27 cellular contexts compared by ENCODE assay signal in the genomic region with DNA sequence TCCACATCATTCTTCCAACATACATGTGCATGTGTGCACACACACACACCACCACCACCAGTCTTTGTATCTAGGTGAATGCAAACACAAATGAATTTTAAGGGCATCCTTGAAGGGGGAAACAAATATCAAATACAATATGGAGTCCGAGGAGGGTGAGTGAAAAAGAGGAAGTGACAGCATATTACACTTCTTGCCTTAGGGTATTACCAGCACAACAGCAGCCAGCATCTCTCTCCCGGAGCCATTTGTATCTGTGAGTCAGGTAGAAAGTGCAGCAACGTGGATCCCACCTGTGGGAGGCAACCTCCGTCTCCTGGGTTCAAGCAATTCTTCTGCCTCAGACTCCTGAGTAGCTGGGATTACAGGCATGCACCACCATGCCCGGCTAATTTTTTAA.
"Had no signal": no experiment of that assay in that cellular context is flagged by ENCODE, and none has a peak within 500 bp of the region (broad histone marks: within the 10 kb centered on the region; RNA-seq: fewer than 3 reads in every experiment).

No MANE protein-coding gene starts in this region.

- H3K36me3 ChIP-seq: ascending aorta, brain microvascular endothelial cell, heart left ventricle had no signal

- H3K27ac ChIP-seq: ascending aorta, brain microvascular endothelial cell, coronary artery, dorsolateral prefrontal cortex, heart left ventricle had no signal

- ATAC-seq: activated CD4-positive, alpha-beta T cell treated with anti-CD3 and anti-CD28 coated beads for 36 hours; activated CD8-positive, alpha-beta memory T cell treated with anti-CD3 and anti-CD28 coated beads, Interleukin-2, amount 10 ng/mL, durations not matched to agents 7 days and 5 days; activated CD8-positive, alpha-beta T cell treated with anti-CD3 and anti-CD28 coated beads, Interleukin-2, amount 10 ng/mL, durations not matched to agents 7 days and 5 days; activated naive CD4-positive, alpha-beta T cell treated with anti-CD3 and anti-CD28 coated beads, Interleukin-2, amount 50 U/mL, for 72 hours; esophagus mucosa; heart left ventricle had no signal

- H3K4me3 ChIP-seq: ascending aorta, coronary artery, dorsolateral prefrontal cortex, heart left ventricle had no signal

- DNase-seq: activated CD4-positive, alpha-beta memory T cell treated with anti-CD3 and anti-CD28 coated beads for 36 hours; activated CD4-positive, alpha-beta T cell treated with anti-CD3 and anti-CD28 coated beads for 36 hours; activated CD4-positive, alpha-beta T cell treated with anti-CD3 and anti-CD28 coated beads, Interleukin-2, amount 10 ng/mL, durations not matched to agents 24 days and 14 days; activated CD4-positive, CD25-positive, alpha-beta regulatory T cell; activated CD4-positive, CD25-positive, alpha-beta regulatory T cell treated with anti-CD3 and anti-CD28 coated beads, Interleukin-2, amount 50 U/mL, for 72 hours; activated CD8-positive, alpha-beta memory T cell treated with anti-CD3 and anti-CD28 coated beads, Interleukin-2, amount 10 ng/mL, durations not matched to agents 7 days and 5 days; activated CD8-positive, alpha-beta memory T cell treated with anti-CD3 and anti-CD28 coated beads, Interleukin-2, amount 50 U/mL, for 4 hours; activated CD8-positive, alpha-beta T cell treated with anti-CD3 and anti-CD28 coated beads, Interleukin-2, amount 10 ng/mL, durations not matched to agents 7 days and 5 days; activated effector memory CD4-positive, alpha-beta T cell treated with anti-CD3 and anti-CD28 coated beads, Interleukin-2, amount 50 U/mL, for 16 hours; activated naive CD4-positive, alpha-beta T cell treated with anti-CD3 and anti-CD28 coated beads, Interleukin-2, amount 10 ng/mL, durations not matched to agents 7 days and 5 days; activated naive CD8-positive, alpha-beta T cell treated with anti-CD3 and anti-CD28 coated beads, Interleukin-2, amount 10 ng/mL, durations not matched to agents 7 days and 5 days; activated T-cell treated with anti-CD3 and anti-CD28 coated beads, Interleukin-2, amount 50 U/mL, for 1 hour; activated T-cell treated with anti-CD3 and anti-CD28 coated beads, Interleukin-2, amount 50 U/mL, for 48 hours; brain microvascular endothelial cell; dorsolateral prefrontal cortex; effector memory CD4-positive, alpha-beta T cell; endodermal cell; foreskin fibroblast; glutamatergic neuron; heart left ventricle; T1000 had no signal

- H3K9me3 ChIP-seq: ascending aorta, heart left ventricle had no signal

- FAIRE-seq: bronchial epithelial cell, frontal cortex had no signal

- H3K4me1 ChIP-seq: ascending aorta, heart left ventricle had no signal

- H3K27me3 ChIP-seq: ascending aorta, brain microvascular endothelial cell had no signal
